In genomic region chr9:116465591-116466288, GRCh38 we compare ENCODE assay signal across 32 cellular contexts.
"Had no signal": no experiment of that assay in that cellular context is flagged by ENCODE, and none has a peak within 500 bp of the region (broad histone marks: within the 10 kb centered on the region; RNA-seq: fewer than 3 reads in every experiment).

No MANE protein-coding gene starts in this region.

- DNase-seq: activated CD4-positive, alpha-beta memory T cell treated with anti-CD3 and anti-CD28 coated beads, Interleukin-2, amount 10 ng/mL, durations not matched to agents 7 days and 5 days; activated CD4-positive, alpha-beta T cell treated with anti-CD3 and anti-CD28 coated beads for 1 hour; activated CD4-positive, alpha-beta T cell treated with anti-CD3 and anti-CD28 coated beads for 4 hours; activated CD4-positive, alpha-beta T cell treated with anti-CD3 and anti-CD28 coated beads, Interleukin-2, amount 10 ng/mL, durations not matched to agents 7 days and 5 days; activated CD4-positive, alpha-beta T cell treated with anti-CD3 and anti-CD28 coated beads, Interleukin-2, amount 50 U/mL, for 4 hours; activated CD8-positive, alpha-beta memory T cell treated with anti-CD3 and anti-CD28 coated beads, Interleukin-2, amount 50 U/mL, for 48 hours; activated gamma-delta T cell; activated naive CD4-positive, alpha-beta T cell; activated naive CD4-positive, alpha-beta T cell treated with anti-CD3 and anti-CD28 coated beads, Interleukin-2, amount 10 ng/mL, durations not matched to agents 7 days and 5 days; activated naive CD8-positive, alpha-beta T cell treated with anti-CD3 and anti-CD28 coated beads, Interleukin-2, amount 10 ng/mL, durations not matched to agents 7 days and 5 days; activated T-cell treated with anti-CD3 and anti-CD28 coated beads for 4 hours; activated T-cell treated with anti-CD3 and anti-CD28 coated beads, Interleukin-2, amount 50 U/mL, for 24 hours; activated T-cell treated with anti-CD3 and anti-CD28 coated beads, Interleukin-2, amount 50 U/mL, for 72 hours; brain microvascular endothelial cell; caudate nucleus; cortex of kidney; effector CD8-positive, alpha-beta T cell; foreskin keratinocyte; gastrocnemius medialis; heart right ventricle; T-cell; T-helper 9 cell had no signal

- H3K9me3 Mint-ChIP-seq: activated CD4-positive, alpha-beta memory T cell treated with anti-CD3 and anti-CD28 coated beads, Interleukin-2, amount 10 ng/mL, durations not matched to agents 7 days and 5 days; activated CD4-positive, alpha-beta T cell treated with anti-CD3 and anti-CD28 coated beads, Interleukin-2, amount 10 ng/mL, durations not matched to agents 7 days and 5 days; activated naive CD4-positive, alpha-beta T cell treated with anti-CD3 and anti-CD28 coated beads, Interleukin-2, amount 10 ng/mL, durations not matched to agents 7 days and 5 days; activated naive CD4-positive, alpha-beta T cell treated with anti-CD3 and anti-CD28 coated beads, Interleukin-2, amount 50 U/mL, for 72 hours; activated T-cell treated with anti-CD3 and anti-CD28 coated beads, Interleukin-2, amount 50 U/mL, for 24 hours; T-cell; T-helper 1 cell treated with Interleukin-12 subunit alpha and Interleukin-12 subunit beta and Interleukin-4 antibody, amounts not matched to agents 30 μg/mL and 1 μg/mL, for 36 hours had no signal

- H3K4me1 Mint-ChIP-seq: T-cell had no signal

- ATAC-seq: activated naive CD4-positive, alpha-beta T cell treated with anti-CD3 and anti-CD28 coated beads, Interleukin-2, amount 50 U/mL, for 72 hours; activated T-cell treated with anti-CD3 and anti-CD28 coated beads, Interleukin-2, amount 50 U/mL, for 72 hours; esophagus mucosa; foreskin keratinocyte; gastrocnemius medialis; T-cell; WTC11 had no signal

- H3K27me3 Mint-ChIP-seq: activated CD4-positive, alpha-beta memory T cell treated with anti-CD3 and anti-CD28 coated beads, Interleukin-2, amount 10 ng/mL, durations not matched to agents 7 days and 5 days; activated CD4-positive, alpha-beta T cell treated with anti-CD3 and anti-CD28 coated beads, Interleukin-2, amount 10 ng/mL, durations not matched to agents 7 days and 5 days; activated naive CD4-positive, alpha-beta T cell treated with anti-CD3 and anti-CD28 coated beads, Interleukin-2, amount 10 ng/mL, durations not matched to agents 7 days and 5 days; activated naive CD8-positive, alpha-beta T cell treated with anti-CD3 and anti-CD28 coated beads, Interleukin-2, amount 10 ng/mL, durations not matched to agents 7 days and 5 days; activated T-cell treated with anti-CD3 and anti-CD28 coated beads, Interleukin-2, amount 50 U/mL, for 24 hours; T-cell had no signal

- H3K4me3 ChIP-seq: ascending aorta, gastrocnemius medialis, heart right ventricle, hepatocyte had no signal

- FAIRE-seq: colon, endometrium, endothelial cell of umbilical vein had no signal

- H3K36me3 Mint-ChIP-seq: activated naive CD4-positive, alpha-beta T cell treated with anti-CD3 and anti-CD28 coated beads, Interleukin-2, amount 10 ng/mL, durations not matched to agents 7 days and 5 days; activated naive CD4-positive, alpha-beta T cell treated with anti-CD3 and anti-CD28 coated beads, Interleukin-2, amount 50 U/mL, for 72 hours; activated naive CD8-positive, alpha-beta T cell treated with anti-CD3 and anti-CD28 coated beads, Interleukin-2, amount 10 ng/mL, durations not matched to agents 7 days and 5 days had no signal

- H3K36me3 ChIP-seq: ascending aorta, brain microvascular endothelial cell, gastrocnemius medialis, heart right ventricle had no signal

- H3K4me3 Mint-ChIP-seq: activated CD4-positive, alpha-beta memory T cell treated with anti-CD3 and anti-CD28 coated beads, Interleukin-2, amount 10 ng/mL, durations not matched to agents 7 days and 5 days; activated CD4-positive, alpha-beta T cell treated with anti-CD3 and anti-CD28 coated beads, Interleukin-2, amount 10 ng/mL, durations not matched to agents 7 days and 5 days; activated naive CD4-positive, alpha-beta T cell treated with anti-CD3 and anti-CD28 coated beads, Interleukin-2, amount 10 ng/mL, durations not matched to agents 7 days and 5 days; activated naive CD8-positive, alpha-beta T cell treated with anti-CD3 and anti-CD28 coated beads, Interleukin-2, amount 10 ng/mL, durations not matched to agents 7 days and 5 days; activated T-cell treated with anti-CD3 and anti-CD28 coated beads, Interleukin-2, amount 50 U/mL, for 24 hours; activated T-cell treated with anti-CD3 and anti-CD28 coated beads, Interleukin-2, amount 50 U/mL, for 72 hours; T-cell; T-helper 1 cell treated with Interleukin-12 subunit alpha and Interleukin-12 subunit beta and Interleukin-4 antibody, amounts not matched to agents 30 μg/mL and 1 μg/mL, for 36 hours; WTC11 had no signal

- H3K27ac Mint-ChIP-seq: activated CD4-positive, alpha-beta memory T cell treated with anti-CD3 and anti-CD28 coated beads, Interleukin-2, amount 10 ng/mL, durations not matched to agents 7 days and 5 days; activated CD4-positive, alpha-beta T cell treated with anti-CD3 and anti-CD28 coated beads, Interleukin-2, amount 10 ng/mL, durations not matched to agents 7 days and 5 days; activated naive CD4-positive, alpha-beta T cell treated with anti-CD3 and anti-CD28 coated beads, Interleukin-2, amount 10 ng/mL, durations not matched to agents 7 days and 5 days; activated naive CD4-positive, alpha-beta T cell treated with anti-CD3 and anti-CD28 coated beads, Interleukin-2, amount 50 U/mL, for 72 hours; activated naive CD8-positive, alpha-beta T cell treated with anti-CD3 and anti-CD28 coated beads, Interleukin-2, amount 10 ng/mL, durations not matched to agents 7 days and 5 days; activated T-cell treated with anti-CD3 and anti-CD28 coated beads, Interleukin-2, amount 50 U/mL, for 24 hours; activated T-cell treated with anti-CD3 and anti-CD28 coated beads, Interleukin-2, amount 50 U/mL, for 72 hours; T-cell; T-helper 1 cell treated with Interleukin-12 subunit alpha and Interleukin-12 subunit beta and Interleukin-4 antibody, amounts not matched to agents 30 μg/mL and 1 μg/mL, for 36 hours; WTC11 had no signal

- H3K27me3 ChIP-seq: ascending aorta, brain microvascular endothelial cell, gastrocnemius medialis, heart right ventricle, hepatocyte had no signal

- H3K9me3 ChIP-seq: ascending aorta, gastrocnemius medialis, heart right ventricle had no signal

- H3K4me1 ChIP-seq: ascending aorta, foreskin keratinocyte, gastrocnemius medialis had no signal

- H3K27ac ChIP-seq: ascending aorta, brain microvascular endothelial cell, epithelial cell of prostate, foreskin keratinocyte, gastrocnemius medialis, heart right ventricle, hepatocyte had no signal
